ENCODE assay signal across 9 cellular contexts in genomic region chr11:83816572-83817187, GRCh38.
A peak's percentile ranks its signal among the peaks of the same experiment; 100 is the strongest.
DNase-seq lines count a peak whose midpoint lies in the region; ATAC-seq and TF ChIP-seq lines count a peak whose summit lies in the region.
"Had no signal": no experiment of that assay in that cellular context is flagged by ENCODE, and none has a peak within 500 bp of the region (broad histone marks: within the 10 kb centered on the region; RNA-seq: fewer than 3 reads in every experiment).

No MANE protein-coding gene starts in this region.

- no peaks in the 10 kb centered on the region for H3K9me3 ChIP-seq in spleen

- 47 to 50% (median 47%) methylated on average over 2 of the region's 2 CpGs for WGBS in spleen, 5 donors

- no peak overlapping the region for H3K27ac Mint-ChIP-seq in natural killer cell
- no peak overlapping the region for H3K27ac Mint-ChIP-seq in natural killer cell treated with Interleukin-12 subunit alpha and Interleukin-12 subunit beta and Interleukin-15 and Interleukin-18, amount 100 ng/mL, for 72 hours
- no peak overlapping the region for H3K27ac Mint-ChIP-seq in endothelial cell (ENCODE audit: unreplicated experiment)
- H3K27ac Mint-ChIP-seq: activated naive CD8-positive, alpha-beta T cell had no signal

- no peaks in the 10 kb centered on the region for H3K36me3 Mint-ChIP-seq in natural killer cell
- no peaks in the 10 kb centered on the region for H3K36me3 Mint-ChIP-seq in natural killer cell treated with Interleukin-12 subunit alpha and Interleukin-12 subunit beta and Interleukin-15 and Interleukin-18, amount 100 ng/mL, for 72 hours
- no peaks in the 10 kb centered on the region for H3K36me3 Mint-ChIP-seq in endothelial cell (ENCODE audit: low read depth, unreplicated experiment)
- H3K36me3 Mint-ChIP-seq: activated naive CD8-positive, alpha-beta T cell had no signal

- no peaks in the 10 kb centered on the region for H3K4me1 ChIP-seq in spleen

- no peak overlapping the region for H3K27ac ChIP-seq in spleen

- no peak overlapping the region for H3K4me3 ChIP-seq in spleen

- no peak for ATAC-seq in natural killer cell
- ATAC-seq in natural killer cell treated with Interleukin-12 subunit alpha and Interleukin-12 subunit beta and Interleukin-15 and Interleukin-18, amount 100 ng/mL, for 72 hours, result no peak
- ATAC-seq in HG03571 (IDR thresholded peaks at IDR 0.05; ENCODE audit: unreplicated experiment), result no peak
- ATAC-seq in GM18505 (IDR thresholded peaks at IDR 0.05; ENCODE audit: unreplicated experiment), result no peak

- TF ChIP-seq CTCF in natural killer cell (IDR thresholded peaks at IDR 0.05), result peak; percentile 17
- peak; percentile 76 for TF ChIP-seq CTCF in endothelial cell (IDR thresholded peaks at IDR 0.05; ENCODE audit: unreplicated experiment)
- peak in 8 of 11 experiments; percentile 1 to 40 (median 15) for TF ChIP-seq CTCF in spleen (IDR thresholded peaks at IDR 0.05 in 8 of 11, conservative IDR thresholded peaks at IDR 0.05 in 3 of 11)

- DNase-seq in natural killer cell (no peak), NCI-H82 treated with DMSO at 0.1 percent for 48 hours (lab: John Stamatoyannopoulos, UW; ENCODE audit: unreplicated experiment) (peak; percentile 17), endothelial cell (ENCODE audit: low spot score) (no peak), spleen (no peak)
- DNase-seq in natural killer cell treated with Interleukin-12 subunit alpha and Interleukin-12 subunit beta and Interleukin-15 and Interleukin-18, amount 100 ng/mL, for 72 hours (ENCODE audit: low spot score), result no peak
- no peak for DNase-seq in stimulated activated CD4-positive, alpha-beta T cell treated with anti-CD3 and anti-CD28 coated beads, Interleukin-1b, Interleukin-23, amount 100 ng/mL, for 48 hours

- H3K4me3 Mint-ChIP-seq in natural killer cell, result no peak overlapping the region
- H3K4me3 Mint-ChIP-seq in natural killer cell treated with Interleukin-12 subunit alpha and Interleukin-12 subunit beta and Interleukin-15 and Interleukin-18, amount 100 ng/mL, for 72 hours, result no peak overlapping the region
- H3K4me3 Mint-ChIP-seq in endothelial cell (ENCODE audit: unreplicated experiment), result no peak overlapping the region
- H3K4me3 Mint-ChIP-seq: activated naive CD8-positive, alpha-beta T cell had no signal

- H3K27me3 ChIP-seq in spleen (replicated peaks in 1 of 7), result no peaks in the 10 kb centered on the region

- peaks cover 0 to 2% of the 10 kb centered on the region in 2 donors for H3K27me3 Mint-ChIP-seq in natural killer cell (ENCODE audit: low read depth in 2 of 2)
- no peaks in the 10 kb centered on the region for H3K27me3 Mint-ChIP-seq in natural killer cell treated with Interleukin-12 subunit alpha and Interleukin-12 subunit beta and Interleukin-15 and Interleukin-18, amount 100 ng/mL, for 72 hours
- H3K27me3 Mint-ChIP-seq in endothelial cell (ENCODE audit: unreplicated experiment), result no peaks in the 10 kb centered on the region
- H3K27me3 Mint-ChIP-seq: activated naive CD8-positive, alpha-beta T cell had no signal

- H3K9me3 Mint-ChIP-seq in natural killer cell, result no peaks in the 10 kb centered on the region
- H3K9me3 Mint-ChIP-seq in natural killer cell treated with Interleukin-12 subunit alpha and Interleukin-12 subunit beta and Interleukin-15 and Interleukin-18, amount 100 ng/mL, for 72 hours, result no peaks in the 10 kb centered on the region
- no peaks in the 10 kb centered on the region for H3K9me3 Mint-ChIP-seq in endothelial cell (ENCODE audit: unreplicated experiment)

- no peaks in the 10 kb centered on the region for H3K36me3 ChIP-seq in spleen

- TF ChIP-seq POLR2A in spleen (IDR thresholded peaks at IDR 0.05), result no peak
- TF ChIP-seq POLR2A in GM18505 (IDR thresholded peaks at IDR 0.05; ENCODE audit: borderline replicate concordance, extremely low read depth, insufficient read depth, insufficient read length), result no peak

- H3K4me1 Mint-ChIP-seq in natural killer cell (no peaks in the 10 kb centered on the region), endothelial cell (ENCODE audit: unreplicated experiment) (peaks cover 3% of the 10 kb centered on the region)
- H3K4me1 Mint-ChIP-seq in natural killer cell treated with Interleukin-12 subunit alpha and Interleukin-12 subunit beta and Interleukin-15 and Interleukin-18, amount 100 ng/mL, for 72 hours (ENCODE audit: low read depth in 2 of 2), result no peaks in the 10 kb centered on the region

- intact Hi-C loops in natural killer cell (cut with micrococcal nuclease) (no loop called here), spleen (cut with DNase I; ENCODE audit: low total_unique reads) (loop anchor here (10.0 kb wide), 1 partner anchor 1102 kb away; no protein-coding TSS in a partner anchor)

Comparison
In these comparisons a context has a peak if more than half of its experiments do, and no peak if none do; other contexts are left out.
1. CTCF ChIP-seq: peak in every context shown above with its lines; median percentile 76 in endothelial cell; 17 in natural killer cell; 15 in spleen.